Comparison of ENCODE assay signal across 8 cellular contexts in genomic region chr6:32974541-32975308, GRCh38. TPM values are rescaled to one million over a fixed set of nuclear protein-coding genes. Genes with fewer than 3 reads are reported as not detected.
DNase-seq lines count a peak whose midpoint lies in the region; ATAC-seq and TF ChIP-seq lines count a peak whose summit lies in the region.

No MANE protein-coding gene starts in this region.

- WGBS in ectodermal cell, 2 experiments, result 26 to 40% methylated on average over 13 of the region's 14 CpGs

- CTCF ChIA-PET in CD4-positive, alpha-beta memory T cell (lab: Charles Lee; ENCODE audit: partially characterized antibody), result interaction anchor here (0.7 to 22.2 kb wide), 7 partner anchors 11 to 137 kb away, joined by 3 to 631 read pairs (median 6); partner anchors contain the start of genes HLA-DMA, HLA-DMB and TAP2

- intact Hi-C loops in CD4-positive, alpha-beta memory T cell (cut with micrococcal nuclease), result loop anchor here (1.0 to 5.0 kb wide), 3 partner anchors 10 to 1263 kb away; partner anchors contain the start of genes AGPAT1, HMGA1 and RNF5

- H3K9me3 Mint-ChIP-seq in CD4-positive, alpha-beta memory T cell, result peaks cover 0 to 17% (median 0%) of the 10 kb centered on the region in 8 donors
- no peaks in the 10 kb centered on the region for H3K9me3 Mint-ChIP-seq in neural progenitor cell

- no peaks in the 10 kb centered on the region for H3K27me3 ChIP-seq in CD4-positive, alpha-beta memory T cell (ENCODE audit: insufficient read depth, low read length)
- H3K27me3 ChIP-seq in ectodermal cell (ENCODE audit: control insufficient read depth, insufficient read depth, low read length, poor library complexity, severe bottlenecking), result no peaks in the 10 kb centered on the region
- H3K27me3 ChIP-seq in neural progenitor cell, result no peaks in the 10 kb centered on the region

- H3K36me3 Mint-ChIP-seq in CD4-positive, alpha-beta memory T cell, result peaks cover 68 to 96% of the 10 kb centered on the region in 2 donors
- peaks cover 66% of the 10 kb centered on the region for H3K36me3 Mint-ChIP-seq in neural progenitor cell

- peak overlapping the region; percentile 96 for H3K9ac ChIP-seq in neural progenitor cell

- H3K36me3 ChIP-seq in CD4-positive, alpha-beta memory T cell (ENCODE audit: insufficient read depth, low read length), result peaks cover 55% of the 10 kb centered on the region
- H3K36me3 ChIP-seq in ectodermal cell (ENCODE audit: control insufficient read depth, insufficient read depth, low read length), result peaks cover 58% of the 10 kb centered on the region
- peaks cover 48% of the 10 kb centered on the region for H3K36me3 ChIP-seq in neural progenitor cell

- H3K4me3 Mint-ChIP-seq in CD4-positive, alpha-beta memory T cell, result peak overlapping the region; percentile 91 to 99 (median 95)
- peak overlapping the region; percentile 94 for H3K4me3 Mint-ChIP-seq in neural progenitor cell

- H3K27me3 Mint-ChIP-seq in CD4-positive, alpha-beta memory T cell, result no peaks in the 10 kb centered on the region
- H3K27me3 Mint-ChIP-seq in neural progenitor cell (ENCODE audit: insufficient read depth, low read depth), result peaks cover 16% of the 10 kb centered on the region

- H3K79me2 ChIP-seq in neural progenitor cell (ENCODE audit: low read depth), result peaks cover 91% of the 10 kb centered on the region

- peak overlapping the region; percentile 72 to 100 (median 99) for H3K27ac Mint-ChIP-seq in CD4-positive, alpha-beta memory T cell
- no peak overlapping the region for H3K27ac Mint-ChIP-seq in neural progenitor cell

- no peak overlapping the region for H2AFZ ChIP-seq in neural progenitor cell (replicated peaks)

- no peak for TF ChIP-seq POLR2A in NB4 (IDR thresholded peaks at IDR 0.05; ENCODE audit: extremely low read depth, insufficient read length)

- no peaks in the 10 kb centered on the region for H3K9me3 ChIP-seq in CD4-positive, alpha-beta memory T cell (ENCODE audit: control insufficient read depth in 1 of 2, low read length in 2 of 2)
- H3K9me3 ChIP-seq in ectodermal cell (ENCODE audit: control insufficient read depth, low read length) (no peaks in the 10 kb centered on the region), neural progenitor cell (ENCODE audit: low read depth) (no peaks in the 10 kb centered on the region)

- no peak for DNase-seq in CD4-positive, alpha-beta memory T cell
- DNase-seq in NB4 (ENCODE audit: low read depth), result peak; percentile 24
- DNase-seq in neural progenitor cell (ENCODE audit: low spot score), result no peak
- DNase-seq in GOT3 (lab: John Stamatoyannopoulos, UW), result no peak
- DNase-seq in NK-92 treated with Interleukin-12 subunit alpha and Interleukin-12 subunit beta, amount 100 ng/mL, for 24 hours (lab: John Stamatoyannopoulos, UW), result no peak

- H3K4me2 ChIP-seq in neural progenitor cell, result peak overlapping the region; percentile 100

- H3K4me1 Mint-ChIP-seq in CD4-positive, alpha-beta memory T cell, result peaks cover 27 to 85% (median 42%) of the 10 kb centered on the region in 4 donors
- peaks cover 32% of the 10 kb centered on the region for H3K4me1 Mint-ChIP-seq in neural progenitor cell

- ATAC-seq in activated CD4-positive, CD25-positive, alpha-beta regulatory T cell treated with anti-CD3 and anti-CD28 coated beads, Interleukin-2, amount 50 U/mL, for 24 hours, result no peak
- no peak for ATAC-seq in GM21360 (IDR thresholded peaks at IDR 0.05; ENCODE audit: unreplicated experiment)

- peaks cover 94% of the 10 kb centered on the region for H3F3A ChIP-seq in neural progenitor cell (ENCODE audit: low read depth)

- H3K4me1 ChIP-seq in CD4-positive, alpha-beta memory T cell (ENCODE audit: insufficient read depth, low read length), result peaks cover 47% of the 10 kb centered on the region
- peaks cover 6% of the 10 kb centered on the region for H3K4me1 ChIP-seq in ectodermal cell (ENCODE audit: control insufficient read depth, insufficient read depth, low read length)
- peaks cover 12% of the 10 kb centered on the region for H3K4me1 ChIP-seq in neural progenitor cell

- POLR2A ChIA-PET in CD4-positive, alpha-beta memory T cell (lab: Charles Lee; ENCODE audit: partially characterized antibody), result interaction anchor here (0.9 to 24.6 kb wide), 11 partner anchors 4 to 782 kb away, joined by 3 to 698 read pairs (median 186); partner anchors contain the start of genes BRD2, GPSM3, HLA-DMA and HLA-DMB

- peak overlapping the region; percentile 59 to 95 for H3K4me3 ChIP-seq in CD4-positive, alpha-beta memory T cell (ENCODE audit: low read length in 2 of 2)
- H3K4me3 ChIP-seq in NB4 (ENCODE audit: low read depth, low read length) (peak overlapping the region; percentile 99), ectodermal cell (ENCODE audit: insufficient read depth, low read depth, low read length) (peak overlapping the region; percentile 95), neural progenitor cell (peak overlapping the region; percentile 95)

- H3K27ac ChIP-seq in CD4-positive, alpha-beta memory T cell (ENCODE audit: low read depth, low read length), result peak overlapping the region; percentile 92
- no peak overlapping the region for H3K27ac ChIP-seq in ectodermal cell (ENCODE audit: insufficient read depth, low read depth, low read length, poor library complexity, severe bottlenecking)
- no peak overlapping the region for H3K27ac ChIP-seq in neural progenitor cell

- no peak for TF ChIP-seq CTCF in NB4 (IDR thresholded peaks at IDR 0.05; ENCODE audit: low read depth, low read length)
- TF ChIP-seq CTCF in neural progenitor cell (IDR thresholded peaks at IDR 0.05), result no peak

- H4K20me1 ChIP-seq in neural progenitor cell (ENCODE audit: low read depth), result peaks cover 76% of the 10 kb centered on the region

RNA-seq across cellular contexts. Expression of gene BRD2, which starts 6.3 kb away (rescaled TPM):
- total RNA-seq in CD4-positive, alpha-beta memory T cell, result 100 to 1,000 TPM; 375 to 378 TPM
- 10 to 100 TPM; 13.7 to 87.8 TPM for polyA plus RNA-seq in CD4-positive, alpha-beta memory T cell
- 228 TPM for polyA plus RNA-seq in ectodermal cell (2013, experiment 1 of 4)
- 232 TPM for polyA plus RNA-seq in ectodermal cell (2013, experiment 2 of 4)
- 182 TPM for polyA plus RNA-seq in ectodermal cell (2013, experiment 3 of 4)
- 196 TPM for polyA plus RNA-seq in ectodermal cell (2013, experiment 4 of 4)
- 202 and 211 TPM in 2 replicates for total RNA-seq in neural progenitor cell (ENCODE audit: low replicate concordance)

RNA-seq across cellular contexts. Expression of gene HLA-DMA, which starts 21.8 kb away (rescaled TPM):
- total RNA-seq in CD4-positive, alpha-beta memory T cell, result 10 to 100 TPM in 1 of 2 experiments, 1 to 10 TPM in 1; 8.5 to 10.2 TPM
- 10 to 100 TPM in 1 of 2 donors, 1 to 10 TPM in 1; 8.1 to 26.0 TPM for polyA plus RNA-seq in CD4-positive, alpha-beta memory T cell
- 13.5 TPM for polyA plus RNA-seq in ectodermal cell (2013, experiment 1 of 4)
- 11.5 TPM for polyA plus RNA-seq in ectodermal cell (2013, experiment 2 of 4)
- 9.0 TPM for polyA plus RNA-seq in ectodermal cell (2013, experiment 3 of 4)
- 8.0 TPM for polyA plus RNA-seq in ectodermal cell (2013, experiment 4 of 4)
- total RNA-seq in neural progenitor cell (ENCODE audit: low replicate concordance), result 5.1 and 11.9 TPM in 2 replicates

RNA-seq across cellular contexts. Expression of gene HLA-DMB, which starts 33.9 kb away (rescaled TPM):
- total RNA-seq in CD4-positive, alpha-beta memory T cell, result 1 to 10 TPM; 7.9 to 8.1 TPM
- 10 to 100 TPM in 1 of 2 donors, 1 to 10 TPM in 1; 7.6 to 15.5 TPM for polyA plus RNA-seq in CD4-positive, alpha-beta memory T cell
- 1.9 TPM for polyA plus RNA-seq in ectodermal cell (2013, experiment 1 of 4)
- polyA plus RNA-seq in ectodermal cell (2013, experiment 2 of 4), result 3.1 TPM
- polyA plus RNA-seq in ectodermal cell (2013, experiment 3 of 4), result 1.6 TPM
- 2.0 TPM for polyA plus RNA-seq in ectodermal cell (2013, experiment 4 of 4)
- total RNA-seq in neural progenitor cell (ENCODE audit: low replicate concordance), result 4.3 and 4.5 TPM in 2 replicates

RNA-seq across cellular contexts. Expression of gene HLA-DOA, which starts 34.7 kb away (rescaled TPM):
- total RNA-seq in CD4-positive, alpha-beta memory T cell, result 1 to 10 TPM in 1 of 2 experiments, under 1 TPM in 1; 0.69 to 1.4 TPM
- polyA plus RNA-seq in CD4-positive, alpha-beta memory T cell, result 1 to 10 TPM in 1 of 2 donors, not detected in 1; 1.8 TPM
- 14.9 TPM for polyA plus RNA-seq in ectodermal cell (2013, experiment 1 of 4)
- 19.6 TPM for polyA plus RNA-seq in ectodermal cell (2013, experiment 2 of 4)
- 12.4 TPM for polyA plus RNA-seq in ectodermal cell (2013, experiment 3 of 4)
- polyA plus RNA-seq in ectodermal cell (2013, experiment 4 of 4), result 14.4 TPM
- total RNA-seq in neural progenitor cell (ENCODE audit: low replicate concordance), result 38.0 and 52.2 TPM in 2 replicates
